12 cellular contexts compared by ENCODE assay signal in the genomic region with DNA sequence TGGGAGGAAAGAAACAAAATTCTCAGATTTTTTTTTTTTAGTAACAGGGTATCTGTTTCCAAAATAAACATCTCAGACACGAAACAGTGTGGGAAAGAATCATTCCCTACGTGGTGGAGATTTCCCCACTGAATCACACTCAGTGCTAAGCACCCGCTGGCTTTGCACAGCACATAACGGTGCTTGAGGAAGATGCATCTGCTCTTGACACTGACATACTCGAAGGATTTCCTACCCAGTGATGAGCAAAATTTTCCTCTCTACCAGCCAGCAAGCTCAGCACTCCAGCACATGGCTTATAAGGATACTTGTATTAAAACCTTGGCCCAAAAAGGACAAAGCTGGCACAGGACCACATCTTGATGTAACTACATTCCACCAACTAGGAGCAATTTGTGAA. TPM values are rescaled to one million over a fixed set of nuclear protein-coding genes. Genes with fewer than 3 reads are reported as not detected.
DNase-seq lines count a peak whose midpoint lies in the region; ATAC-seq and TF ChIP-seq lines count a peak whose summit lies in the region.
"Had no signal": no experiment of that assay in that cellular context is flagged by ENCODE, and none has a peak within 500 bp of the region (broad histone marks: within the 10 kb centered on the region; RNA-seq: fewer than 3 reads in every experiment).

No MANE protein-coding gene starts in this region.

- no peaks in the 10 kb centered on the region for H3K9me3 Mint-ChIP-seq in activated T-cell treated with anti-CD3 and anti-CD28 coated beads, Interleukin-2, amount 50 U/mL, for 72 hours
- no peaks in the 10 kb centered on the region for H3K9me3 Mint-ChIP-seq in endodermal cell
- H3K9me3 Mint-ChIP-seq: stimulated activated effector memory CD8-positive, alpha-beta T cell treated with anti-CD3 and anti-CD28 coated beads, Interleukin-12 subunit alpha, Interleukin-12 subunit beta, amount 100 ng/mL, for 72 hours had no signal

- intact Hi-C loops in upper lobe of right lung (cut with DNase I) = no loop called here

- DNase-seq in activated T-cell treated with anti-CD3 and anti-CD28 coated beads, Interleukin-2, amount 50 U/mL, for 72 hours = no peak
- no peak for DNase-seq in activated T-cell treated with anti-CD3 and anti-CD28 coated beads, Interleukin-2, amount 50 U/mL, for 48 hours
- DNase-seq in cerebellum (ENCODE audit: low spot score) = peak; percentile 19
- peak; percentile 17 to 90 for DNase-seq in lung microvascular endothelial cell (ENCODE audit: low read depth in 2 of 2)
- DNase-seq in upper lobe of right lung = no peak
- DNase-seq in inferior parietal cortex (ENCODE audit: extremely low spot score) = no peak
- no peak for DNase-seq in endodermal cell
- DNase-seq: activated T-cell treated with anti-CD3 and anti-CD28 coated beads, Interleukin-2, amount 50 U/mL, for 1 hour; T-helper 1 cell had no signal

- no peaks in the 10 kb centered on the region for H3K9me3 ChIP-seq in upper lobe of right lung
- no peaks in the 10 kb centered on the region for H3K9me3 ChIP-seq in endodermal cell (ENCODE audit: control insufficient read depth, low read length)
- H3K9me3 ChIP-seq: BLaER1 treated with 17β-estradiol and CSF1 and Interleukin-3, amounts not matched to agents 10 nM and 100 nM had no signal

- H3K4me1 Mint-ChIP-seq in activated T-cell treated with anti-CD3 and anti-CD28 coated beads, Interleukin-2, amount 50 U/mL, for 72 hours (ENCODE audit: low read depth) = peaks cover 13% of the 10 kb centered on the region
- H3K4me1 Mint-ChIP-seq in endodermal cell = no peaks in the 10 kb centered on the region

- H3K4me3 Mint-ChIP-seq in activated T-cell treated with anti-CD3 and anti-CD28 coated beads, Interleukin-2, amount 50 U/mL, for 72 hours = no peak overlapping the region
- no peak overlapping the region for H3K4me3 Mint-ChIP-seq in endodermal cell
- H3K4me3 Mint-ChIP-seq: stimulated activated effector memory CD8-positive, alpha-beta T cell treated with anti-CD3 and anti-CD28 coated beads, Interleukin-12 subunit alpha, Interleukin-12 subunit beta, amount 100 ng/mL, for 72 hours had no signal

- H3K36me3 Mint-ChIP-seq in activated T-cell treated with anti-CD3 and anti-CD28 coated beads, Interleukin-2, amount 50 U/mL, for 72 hours (ENCODE audit: insufficient read depth in 2 of 2) = peaks cover 2 to 26% of the 10 kb centered on the region in 2 donors
- peaks cover 64% of the 10 kb centered on the region for H3K36me3 Mint-ChIP-seq in endodermal cell (ENCODE audit: low read depth)

- ATAC-seq in activated T-cell treated with anti-CD3 and anti-CD28 coated beads, Interleukin-2, amount 50 U/mL, for 72 hours (replicated peaks in 1 of 2) = no peak
- ATAC-seq in upper lobe of right lung (peak; percentile 52), HG03280 (IDR thresholded peaks at IDR 0.05; ENCODE audit: unreplicated experiment) (no peak)
- ATAC-seq: stimulated activated effector memory CD8-positive, alpha-beta T cell treated with anti-CD3 and anti-CD28 coated beads, Interleukin-12 subunit alpha, Interleukin-12 subunit beta, amount 100 ng/mL, for 72 hours had no signal

- no peak overlapping the region for H3K9ac ChIP-seq in endodermal cell (ENCODE audit: extremely low read depth, low read length, poor library complexity, severe bottlenecking)
- H3K9ac ChIP-seq: BLaER1 treated with 17β-estradiol and CSF1 and Interleukin-3, amounts not matched to agents 10 nM and 100 nM had no signal

- H3K27ac Mint-ChIP-seq in activated T-cell treated with anti-CD3 and anti-CD28 coated beads, Interleukin-2, amount 50 U/mL, for 72 hours = peak overlapping the region; percentile 44
- no peak overlapping the region for H3K27ac Mint-ChIP-seq in endodermal cell

- peaks cover 43% of the 10 kb centered on the region for H3K36me3 ChIP-seq in upper lobe of right lung
- H3K36me3 ChIP-seq in endodermal cell (ENCODE audit: control insufficient read depth, insufficient read depth, low read length) = peaks cover 71% of the 10 kb centered on the region

- H3K4me1 ChIP-seq in upper lobe of right lung (no peaks in the 10 kb centered on the region), endodermal cell (ENCODE audit: control insufficient read depth, insufficient read depth, low read length) (no peaks in the 10 kb centered on the region)

- H3K27me3 ChIP-seq in upper lobe of right lung (no peaks in the 10 kb centered on the region), endodermal cell (ENCODE audit: control insufficient read depth, insufficient read depth, low read length, poor library complexity, severe bottlenecking) (no peaks in the 10 kb centered on the region)

- H3K27me3 Mint-ChIP-seq in activated T-cell treated with anti-CD3 and anti-CD28 coated beads, Interleukin-2, amount 50 U/mL, for 72 hours (ENCODE audit: low read depth) = no peaks in the 10 kb centered on the region
- H3K27me3 Mint-ChIP-seq in endodermal cell (ENCODE audit: insufficient read depth) = no peaks in the 10 kb centered on the region

- H3K4me3 ChIP-seq in upper lobe of right lung (no peak overlapping the region), endodermal cell (ENCODE audit: low read length) (no peak overlapping the region)
- H3K4me3 ChIP-seq: BLaER1 treated with 17β-estradiol and CSF1 and Interleukin-3, amounts not matched to agents 10 nM and 100 nM had no signal

- 92 to 94% methylated on average over 4 to 5 of the region's 5 CpGs for WGBS in endodermal cell (ENCODE audit: insufficient coverage in 1 of 2, insufficient read length in 1 of 2), 2 experiments

- TF ChIP-seq CTCF in upper lobe of right lung (IDR thresholded peaks at IDR 0.05) (no peak), endodermal cell (conservative IDR thresholded peaks at IDR 0.05) (no peak)

- no peak overlapping the region for H3K27ac ChIP-seq in upper lobe of right lung
- no peak overlapping the region for H3K27ac ChIP-seq in endodermal cell (ENCODE audit: low read depth, low read length)
- H3K27ac ChIP-seq: BLaER1 treated with 17β-estradiol and CSF1 and Interleukin-3, amounts not matched to agents 10 nM and 100 nM had no signal

RNA-seq across cellular contexts. Expression of gene ANKFY1, which starts 59.1 kb away (rescaled TPM):
- 10 to 100 TPM; 36.4 to 37.9 TPM for total RNA-seq in activated T-cell treated with anti-CD3 and anti-CD28 coated beads, Interleukin-2, amount 50 U/mL, for 72 hours
- total RNA-seq in cerebellum = 70.9 TPM
- 19.0 and 22.4 TPM in 2 replicates for total RNA-seq in lung microvascular endothelial cell
- total RNA-seq in upper lobe of right lung = 64.8 TPM
- total RNA-seq in endodermal cell = 10 to 100 TPM; 48.0 to 62.4 TPM
- 42.5 TPM for polyA plus RNA-seq in endodermal cell (2013, experiment 1 of 2)
- 40.5 TPM for polyA plus RNA-seq in endodermal cell (2013, experiment 2 of 2)

Comparison
In these comparisons a context has a peak if more than half of its experiments do, and no peak if none do; other contexts are left out.
1. DNase-seq: peak in cerebellum (single experiment) and lung microvascular endothelial cell (2 of 2); none in activated T-cell treated with anti-CD3 and anti-CD28 coated beads, Interleukin-2, amount 50 U/mL, for 72 hours (0 of 2), activated T-cell treated with anti-CD3 and anti-CD28 coated beads, Interleukin-2, amount 50 U/mL, for 48 hours (0 of 2), upper lobe of right lung (single experiment), inferior parietal cortex (single experiment) and endodermal cell (single experiment).